Comparison of ENCODE assay signal across 2 cellular contexts in the genomic region with DNA sequence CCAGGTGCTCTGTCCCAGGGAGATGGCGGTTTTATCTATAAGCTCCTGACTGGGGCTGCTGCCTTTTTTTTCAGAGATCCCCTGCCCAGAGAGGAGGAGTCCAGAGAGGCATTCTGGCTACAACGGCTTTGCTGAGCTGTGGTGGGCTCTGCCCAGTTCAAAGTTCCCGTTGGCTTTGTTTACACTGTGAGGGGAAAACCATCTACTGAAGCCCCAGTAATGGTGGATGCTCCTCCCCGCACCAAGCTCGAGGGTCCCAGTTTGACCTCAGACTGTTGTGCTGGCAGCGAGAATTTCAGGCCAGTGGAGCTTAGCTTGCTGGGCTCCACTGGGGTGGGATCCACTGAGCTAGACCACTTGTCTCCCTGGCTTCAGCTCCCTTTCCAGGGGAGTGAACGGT.
TF ChIP-seq lines count a peak whose summit lies in the region.

No MANE protein-coding gene starts in this region.

TF ChIP-seq in HepG2, 621 proteins besides CTCF, POLR2A, EP300 and RAD21 (continues in another document):
- TF ChIP-seq GATAD2A (CRISPR knock-in tag; IDR thresholded peaks at IDR 0.05) (peak; percentile 46; the same call in 1 of the 2 replicates), ZMYM3 (CRISPR knock-in tag; IDR thresholded peaks at IDR 0.05) (no peak), ZNF572 (CRISPR knock-in tag; IDR thresholded peaks at IDR 0.05) (no peak), JARID2 (CRISPR knock-in tag; IDR thresholded peaks at IDR 0.05; ENCODE audit: insufficient replicate concordance) (no peak), FOXA1 (IDR thresholded peaks at IDR 0.05) (no peak), FOXA1 (CRISPR knock-in tag; IDR thresholded peaks at IDR 0.05) (peak; percentile 65), FOXA3 (CRISPR knock-in tag; IDR thresholded peaks at IDR 0.05) (peak; percentile 65), ZC3H4 (CRISPR knock-in tag; IDR thresholded peaks at IDR 0.05; ENCODE audit: borderline replicate concordance) (no peak), PITX1 (CRISPR knock-in tag; IDR thresholded peaks at IDR 0.05) (peak; percentile 34; the same call in 1 of the 2 replicates), HNF4A (CRISPR knock-in tag; IDR thresholded peaks at IDR 0.05) (peak; percentile 73), ZMYM4 (CRISPR knock-in tag; IDR thresholded peaks at IDR 0.05) (peak; percentile 48; the same call in 1 of the 2 replicates), ZSCAN21 (CRISPR knock-in tag; IDR thresholded peaks at IDR 0.05; ENCODE audit: borderline replicate concordance) (no peak), ATF7-NPFF (CRISPR knock-in tag; IDR thresholded peaks at IDR 0.05; ENCODE audit: low read depth) (no peak), ZBTB7B (CRISPR knock-in tag; IDR thresholded peaks at IDR 0.05) (peak; percentile 85), YY1 (IDR thresholded peaks at IDR 0.05; ENCODE audit: insufficient read depth, insufficient replicate concordance, low read depth, low read length) (peak; percentile 20)
- TF ChIP-seq, protein P1, sequence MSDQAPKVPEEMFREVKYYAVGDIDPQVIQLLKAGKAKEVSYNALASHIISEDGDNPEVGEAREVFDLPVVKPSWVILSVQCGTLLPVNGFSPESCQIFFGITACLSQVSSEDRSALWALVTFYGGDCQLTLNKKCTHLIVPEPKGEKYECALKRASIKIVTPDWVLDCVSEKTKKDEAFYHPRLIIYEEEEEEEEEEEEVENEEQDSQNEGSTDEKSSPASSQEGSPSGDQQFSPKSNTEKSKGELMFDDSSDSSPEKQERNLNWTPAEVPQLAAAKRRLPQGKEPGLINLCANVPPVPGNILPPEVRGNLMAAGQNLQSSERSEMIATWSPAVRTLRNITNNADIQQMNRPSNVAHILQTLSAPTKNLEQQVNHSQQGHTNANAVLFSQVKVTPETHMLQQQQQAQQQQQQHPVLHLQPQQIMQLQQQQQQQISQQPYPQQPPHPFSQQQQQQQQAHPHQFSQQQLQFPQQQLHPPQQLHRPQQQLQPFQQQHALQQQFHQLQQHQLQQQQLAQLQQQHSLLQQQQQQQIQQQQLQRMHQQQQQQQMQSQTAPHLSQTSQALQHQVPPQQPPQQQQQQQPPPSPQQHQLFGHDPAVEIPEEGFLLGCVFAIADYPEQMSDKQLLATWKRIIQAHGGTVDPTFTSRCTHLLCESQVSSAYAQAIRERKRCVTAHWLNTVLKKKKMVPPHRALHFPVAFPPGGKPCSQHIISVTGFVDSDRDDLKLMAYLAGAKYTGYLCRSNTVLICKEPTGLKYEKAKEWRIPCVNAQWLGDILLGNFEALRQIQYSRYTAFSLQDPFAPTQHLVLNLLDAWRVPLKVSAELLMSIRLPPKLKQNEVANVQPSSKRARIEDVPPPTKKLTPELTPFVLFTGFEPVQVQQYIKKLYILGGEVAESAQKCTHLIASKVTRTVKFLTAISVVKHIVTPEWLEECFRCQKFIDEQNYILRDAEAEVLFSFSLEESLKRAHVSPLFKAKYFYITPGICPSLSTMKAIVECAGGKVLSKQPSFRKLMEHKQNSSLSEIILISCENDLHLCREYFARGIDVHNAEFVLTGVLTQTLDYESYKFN (CRISPR knock-in tag; conservative IDR thresholded peaks at IDR 0.05): peak; percentile 65
- TF ChIP-seq, protein P2, sequence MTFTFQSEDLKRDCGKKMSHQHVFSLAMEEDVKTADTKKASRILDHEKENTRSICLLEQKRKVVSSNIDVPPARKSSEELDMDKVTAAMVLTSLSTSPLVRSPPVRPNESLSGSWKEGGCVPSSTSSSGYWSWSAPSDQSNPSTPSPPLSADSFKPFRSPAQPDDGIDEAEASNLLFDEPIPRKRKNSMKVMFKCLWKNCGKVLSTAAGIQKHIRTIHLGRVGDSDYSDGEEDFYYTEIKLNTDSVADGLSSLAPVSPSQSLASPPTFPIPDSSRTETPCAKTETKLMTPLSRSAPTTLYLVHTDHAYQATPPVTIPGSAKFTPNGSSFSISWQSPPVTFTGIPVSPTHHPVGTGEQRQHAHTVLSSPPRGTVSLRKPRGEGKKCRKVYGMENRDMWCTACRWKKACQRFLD (CRISPR knock-in tag; IDR thresholded peaks at IDR 0.05; ENCODE audit: borderline replicate concordance): 0 out of 2 replicates have a peak, but pooled peaks have one; percentile 27
- TF ChIP-seq, protein P3, sequence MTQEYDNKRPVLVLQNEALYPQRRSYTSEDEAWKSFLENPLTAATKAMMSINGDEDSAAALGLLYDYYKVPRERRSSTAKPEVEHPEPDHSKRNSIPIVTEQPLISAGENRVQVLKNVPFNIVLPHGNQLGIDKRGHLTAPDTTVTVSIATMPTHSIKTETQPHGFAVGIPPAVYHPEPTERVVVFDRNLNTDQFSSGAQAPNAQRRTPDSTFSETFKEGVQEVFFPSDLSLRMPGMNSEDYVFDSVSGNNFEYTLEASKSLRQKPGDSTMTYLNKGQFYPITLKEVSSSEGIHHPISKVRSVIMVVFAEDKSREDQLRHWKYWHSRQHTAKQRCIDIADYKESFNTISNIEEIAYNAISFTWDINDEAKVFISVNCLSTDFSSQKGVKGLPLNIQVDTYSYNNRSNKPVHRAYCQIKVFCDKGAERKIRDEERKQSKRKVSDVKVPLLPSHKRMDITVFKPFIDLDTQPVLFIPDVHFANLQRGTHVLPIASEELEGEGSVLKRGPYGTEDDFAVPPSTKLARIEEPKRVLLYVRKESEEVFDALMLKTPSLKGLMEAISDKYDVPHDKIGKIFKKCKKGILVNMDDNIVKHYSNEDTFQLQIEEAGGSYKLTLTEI (CRISPR knock-in tag; conservative IDR thresholded peaks at IDR 0.05): no peak
- TF ChIP-seq, protein P4, sequence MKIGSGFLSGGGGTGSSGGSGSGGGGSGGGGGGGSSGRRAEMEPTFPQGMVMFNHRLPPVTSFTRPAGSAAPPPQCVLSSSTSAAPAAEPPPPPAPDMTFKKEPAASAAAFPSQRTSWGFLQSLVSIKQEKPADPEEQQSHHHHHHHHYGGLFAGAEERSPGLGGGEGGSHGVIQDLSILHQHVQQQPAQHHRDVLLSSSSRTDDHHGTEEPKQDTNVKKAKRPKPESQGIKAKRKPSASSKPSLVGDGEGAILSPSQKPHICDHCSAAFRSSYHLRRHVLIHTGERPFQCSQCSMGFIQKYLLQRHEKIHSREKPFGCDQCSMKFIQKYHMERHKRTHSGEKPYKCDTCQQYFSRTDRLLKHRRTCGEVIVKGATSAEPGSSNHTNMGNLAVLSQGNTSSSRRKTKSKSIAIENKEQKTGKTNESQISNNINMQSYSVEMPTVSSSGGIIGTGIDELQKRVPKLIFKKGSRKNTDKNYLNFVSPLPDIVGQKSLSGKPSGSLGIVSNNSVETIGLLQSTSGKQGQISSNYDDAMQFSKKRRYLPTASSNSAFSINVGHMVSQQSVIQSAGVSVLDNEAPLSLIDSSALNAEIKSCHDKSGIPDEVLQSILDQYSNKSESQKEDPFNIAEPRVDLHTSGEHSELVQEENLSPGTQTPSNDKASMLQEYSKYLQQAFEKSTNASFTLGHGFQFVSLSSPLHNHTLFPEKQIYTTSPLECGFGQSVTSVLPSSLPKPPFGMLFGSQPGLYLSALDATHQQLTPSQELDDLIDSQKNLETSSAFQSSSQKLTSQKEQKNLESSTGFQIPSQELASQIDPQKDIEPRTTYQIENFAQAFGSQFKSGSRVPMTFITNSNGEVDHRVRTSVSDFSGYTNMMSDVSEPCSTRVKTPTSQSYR (CRISPR knock-in tag; IDR thresholded peaks at IDR 0.05; ENCODE audit: borderline replicate concordance): no peak

TF ChIP-seq in K562, 482 proteins besides CTCF, POLR2A, EP300 and RAD21:
- TF ChIP-seq ZNF76 (CRISPR knock-in tag; IDR thresholded peaks at IDR 0.05; ENCODE audit: borderline replicate concordance) (no peak), EHMT2 (IDR thresholded peaks at IDR 0.05) (no peak), TGIF2 (CRISPR knock-in tag; IDR thresholded peaks at IDR 0.05) (no peak), CBX3 (IDR thresholded peaks at IDR 0.05; ENCODE audit: borderline replicate concordance in 1 of 2, low read length in 2 of 2) (no peak), TCF3 (CRISPR knock-in tag; IDR thresholded peaks at IDR 0.05) (no peak), BHLHE40 (IDR thresholded peaks at IDR 0.05; ENCODE audit: low read length) (no peak), MYNN (IDR thresholded peaks at IDR 0.05) (no peak), MYNN (CRISPR knock-in tag; IDR thresholded peaks at IDR 0.05) (no peak)
- TF ChIP-seq, protein P5, sequence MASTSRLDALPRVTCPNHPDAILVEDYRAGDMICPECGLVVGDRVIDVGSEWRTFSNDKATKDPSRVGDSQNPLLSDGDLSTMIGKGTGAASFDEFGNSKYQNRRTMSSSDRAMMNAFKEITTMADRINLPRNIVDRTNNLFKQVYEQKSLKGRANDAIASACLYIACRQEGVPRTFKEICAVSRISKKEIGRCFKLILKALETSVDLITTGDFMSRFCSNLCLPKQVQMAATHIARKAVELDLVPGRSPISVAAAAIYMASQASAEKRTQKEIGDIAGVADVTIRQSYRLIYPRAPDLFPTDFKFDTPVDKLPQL (IDR thresholded peaks at IDR 0.05; ENCODE audit: extremely low read depth, insufficient read length): no peak
- TF ChIP-seq, protein P6, sequence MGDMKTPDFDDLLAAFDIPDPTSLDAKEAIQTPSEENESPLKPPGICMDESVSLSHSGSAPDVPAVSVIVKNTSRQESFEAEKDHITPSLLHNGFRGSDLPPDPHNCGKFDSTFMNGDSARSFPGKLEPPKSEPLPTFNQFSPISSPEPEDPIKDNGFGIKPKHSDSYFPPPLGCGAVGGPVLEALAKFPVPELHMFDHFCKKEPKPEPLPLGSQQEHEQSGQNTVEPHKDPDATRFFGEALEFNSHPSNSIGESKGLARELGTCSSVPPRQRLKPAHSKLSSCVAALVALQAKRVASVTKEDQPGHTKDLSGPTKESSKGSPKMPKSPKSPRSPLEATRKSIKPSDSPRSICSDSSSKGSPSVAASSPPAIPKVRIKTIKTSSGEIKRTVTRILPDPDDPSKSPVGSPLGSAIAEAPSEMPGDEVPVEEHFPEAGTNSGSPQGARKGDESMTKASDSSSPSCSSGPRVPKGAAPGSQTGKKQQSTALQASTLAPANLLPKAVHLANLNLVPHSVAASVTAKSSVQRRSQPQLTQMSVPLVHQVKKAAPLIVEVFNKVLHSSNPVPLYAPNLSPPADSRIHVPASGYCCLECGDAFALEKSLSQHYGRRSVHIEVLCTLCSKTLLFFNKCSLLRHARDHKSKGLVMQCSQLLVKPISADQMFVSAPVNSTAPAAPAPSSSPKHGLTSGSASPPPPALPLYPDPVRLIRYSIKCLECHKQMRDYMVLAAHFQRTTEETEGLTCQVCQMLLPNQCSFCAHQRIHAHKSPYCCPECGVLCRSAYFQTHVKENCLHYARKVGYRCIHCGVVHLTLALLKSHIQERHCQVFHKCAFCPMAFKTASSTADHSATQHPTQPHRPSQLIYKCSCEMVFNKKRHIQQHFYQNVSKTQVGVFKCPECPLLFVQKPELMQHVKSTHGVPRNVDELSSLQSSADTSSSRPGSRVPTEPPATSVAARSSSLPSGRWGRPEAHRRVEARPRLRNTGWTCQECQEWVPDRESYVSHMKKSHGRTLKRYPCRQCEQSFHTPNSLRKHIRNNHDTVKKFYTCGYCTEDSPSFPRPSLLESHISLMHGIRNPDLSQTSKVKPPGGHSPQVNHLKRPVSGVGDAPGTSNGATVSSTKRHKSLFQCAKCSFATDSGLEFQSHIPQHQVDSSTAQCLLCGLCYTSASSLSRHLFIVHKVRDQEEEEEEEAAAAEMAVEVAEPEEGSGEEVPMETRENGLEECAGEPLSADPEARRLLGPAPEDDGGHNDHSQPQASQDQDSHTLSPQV (IDR thresholded peaks at IDR 0.05): no peak
- TF ChIP-seq, protein P7, sequence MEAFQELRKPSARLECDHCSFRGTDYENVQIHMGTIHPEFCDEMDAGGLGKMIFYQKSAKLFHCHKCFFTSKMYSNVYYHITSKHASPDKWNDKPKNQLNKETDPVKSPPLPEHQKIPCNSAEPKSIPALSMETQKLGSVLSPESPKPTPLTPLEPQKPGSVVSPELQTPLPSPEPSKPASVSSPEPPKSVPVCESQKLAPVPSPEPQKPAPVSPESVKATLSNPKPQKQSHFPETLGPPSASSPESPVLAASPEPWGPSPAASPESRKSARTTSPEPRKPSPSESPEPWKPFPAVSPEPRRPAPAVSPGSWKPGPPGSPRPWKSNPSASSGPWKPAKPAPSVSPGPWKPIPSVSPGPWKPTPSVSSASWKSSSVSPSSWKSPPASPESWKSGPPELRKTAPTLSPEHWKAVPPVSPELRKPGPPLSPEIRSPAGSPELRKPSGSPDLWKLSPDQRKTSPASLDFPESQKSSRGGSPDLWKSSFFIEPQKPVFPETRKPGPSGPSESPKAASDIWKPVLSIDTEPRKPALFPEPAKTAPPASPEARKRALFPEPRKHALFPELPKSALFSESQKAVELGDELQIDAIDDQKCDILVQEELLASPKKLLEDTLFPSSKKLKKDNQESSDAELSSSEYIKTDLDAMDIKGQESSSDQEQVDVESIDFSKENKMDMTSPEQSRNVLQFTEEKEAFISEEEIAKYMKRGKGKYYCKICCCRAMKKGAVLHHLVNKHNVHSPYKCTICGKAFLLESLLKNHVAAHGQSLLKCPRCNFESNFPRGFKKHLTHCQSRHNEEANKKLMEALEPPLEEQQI (IDR thresholded peaks at IDR 0.05): no peak
